In the genomic region with DNA sequence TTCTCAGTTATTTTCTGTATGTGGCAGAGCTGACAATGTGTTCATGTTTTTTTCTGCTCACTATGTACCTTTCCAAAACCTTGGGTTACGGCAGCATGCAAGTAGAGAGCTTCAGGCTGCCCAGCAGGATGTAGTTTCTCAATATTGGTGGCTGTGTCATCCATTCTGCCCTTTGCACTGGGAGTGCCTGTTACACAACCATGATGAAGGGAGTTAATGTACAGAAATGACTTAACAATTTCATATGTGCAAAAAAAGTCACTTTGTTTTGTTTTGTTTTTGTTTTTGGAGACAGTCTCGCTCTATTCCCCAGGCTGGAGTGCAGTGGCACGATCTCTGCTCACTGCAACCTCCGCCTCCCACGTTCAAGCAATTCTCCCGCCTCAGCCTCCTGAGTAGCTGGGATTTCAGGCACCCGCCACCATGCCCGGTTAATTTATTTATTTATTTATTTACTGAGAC, we compare ENCODE assay signal across 1 cellular context.
TF ChIP-seq lines count a peak whose summit lies in the region.

No MANE protein-coding gene starts in this region.

TF ChIP-seq in HepG2, 621 proteins besides CTCF, POLR2A, EP300 and RAD21 (continued from another document and continues in another):
- TF ChIP-seq, protein P1, sequence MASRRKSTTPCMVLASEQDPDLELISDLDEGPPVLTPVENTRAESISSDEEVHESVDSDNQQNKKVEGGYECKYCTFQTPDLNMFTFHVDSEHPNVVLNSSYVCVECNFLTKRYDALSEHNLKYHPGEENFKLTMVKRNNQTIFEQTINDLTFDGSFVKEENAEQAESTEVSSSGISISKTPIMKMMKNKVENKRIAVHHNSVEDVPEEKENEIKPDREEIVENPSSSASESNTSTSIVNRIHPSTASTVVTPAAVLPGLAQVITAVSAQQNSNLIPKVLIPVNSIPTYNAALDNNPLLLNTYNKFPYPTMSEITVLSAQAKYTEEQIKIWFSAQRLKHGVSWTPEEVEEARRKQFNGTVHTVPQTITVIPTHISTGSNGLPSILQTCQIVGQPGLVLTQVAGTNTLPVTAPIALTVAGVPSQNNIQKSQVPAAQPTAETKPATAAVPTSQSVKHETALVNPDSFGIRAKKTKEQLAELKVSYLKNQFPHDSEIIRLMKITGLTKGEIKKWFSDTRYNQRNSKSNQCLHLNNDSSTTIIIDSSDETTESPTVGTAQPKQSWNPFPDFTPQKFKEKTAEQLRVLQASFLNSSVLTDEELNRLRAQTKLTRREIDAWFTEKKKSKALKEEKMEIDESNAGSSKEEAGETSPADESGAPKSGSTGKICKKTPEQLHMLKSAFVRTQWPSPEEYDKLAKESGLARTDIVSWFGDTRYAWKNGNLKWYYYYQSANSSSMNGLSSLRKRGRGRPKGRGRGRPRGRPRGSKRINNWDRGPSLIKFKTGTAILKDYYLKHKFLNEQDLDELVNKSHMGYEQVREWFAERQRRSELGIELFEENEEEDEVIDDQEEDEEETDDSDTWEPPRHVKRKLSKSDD (CRISPR knock-in tag; IDR thresholded peaks at IDR 0.05; ENCODE audit: low read depth) = peak; percentile 83; the same call in 1 of the 2 replicates
- TF ChIP-seq, protein P2, sequence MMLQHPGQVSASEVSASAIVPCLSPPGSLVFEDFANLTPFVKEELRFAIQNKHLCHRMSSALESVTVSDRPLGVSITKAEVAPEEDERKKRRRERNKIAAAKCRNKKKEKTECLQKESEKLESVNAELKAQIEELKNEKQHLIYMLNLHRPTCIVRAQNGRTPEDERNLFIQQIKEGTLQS (CRISPR knock-in tag; IDR thresholded peaks at IDR 0.05) = peak; percentile 89
- TF ChIP-seq, protein P3, sequence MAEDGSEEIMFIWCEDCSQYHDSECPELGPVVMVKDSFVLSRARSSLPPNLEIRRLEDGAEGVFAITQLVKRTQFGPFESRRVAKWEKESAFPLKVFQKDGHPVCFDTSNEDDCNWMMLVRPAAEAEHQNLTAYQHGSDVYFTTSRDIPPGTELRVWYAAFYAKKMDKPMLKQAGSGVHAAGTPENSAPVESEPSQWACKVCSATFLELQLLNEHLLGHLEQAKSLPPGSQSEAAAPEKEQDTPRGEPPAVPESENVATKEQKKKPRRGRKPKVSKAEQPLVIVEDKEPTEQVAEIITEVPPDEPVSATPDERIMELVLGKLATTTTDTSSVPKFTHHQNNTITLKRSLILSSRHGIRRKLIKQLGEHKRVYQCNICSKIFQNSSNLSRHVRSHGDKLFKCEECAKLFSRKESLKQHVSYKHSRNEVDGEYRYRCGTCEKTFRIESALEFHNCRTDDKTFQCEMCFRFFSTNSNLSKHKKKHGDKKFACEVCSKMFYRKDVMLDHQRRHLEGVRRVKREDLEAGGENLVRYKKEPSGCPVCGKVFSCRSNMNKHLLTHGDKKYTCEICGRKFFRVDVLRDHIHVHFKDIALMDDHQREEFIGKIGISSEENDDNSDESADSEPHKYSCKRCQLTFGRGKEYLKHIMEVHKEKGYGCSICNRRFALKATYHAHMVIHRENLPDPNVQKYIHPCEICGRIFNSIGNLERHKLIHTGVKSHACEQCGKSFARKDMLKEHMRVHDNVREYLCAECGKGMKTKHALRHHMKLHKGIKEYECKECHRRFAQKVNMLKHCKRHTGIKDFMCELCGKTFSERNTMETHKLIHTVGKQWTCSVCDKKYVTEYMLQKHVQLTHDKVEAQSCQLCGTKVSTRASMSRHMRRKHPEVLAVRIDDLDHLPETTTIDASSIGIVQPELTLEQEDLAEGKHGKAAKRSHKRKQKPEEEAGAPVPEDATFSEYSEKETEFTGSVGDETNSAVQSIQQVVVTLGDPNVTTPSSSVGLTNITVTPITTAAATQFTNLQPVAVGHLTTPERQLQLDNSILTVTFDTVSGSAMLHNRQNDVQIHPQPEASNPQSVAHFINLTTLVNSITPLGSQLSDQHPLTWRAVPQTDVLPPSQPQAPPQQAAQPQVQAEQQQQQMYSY (CRISPR knock-in tag; IDR thresholded peaks at IDR 0.05) = no peak
- TF ChIP-seq ZC3H13 (CRISPR knock-in tag; IDR thresholded peaks at IDR 0.05) = 0 out of 2 replicates have a peak, but pooled peaks have one; percentile 34
- TF ChIP-seq ZZZ3 (CRISPR knock-in tag; IDR thresholded peaks at IDR 0.05; ENCODE audit: borderline replicate concordance) = no peak
- TF ChIP-seq ZNF317 (CRISPR knock-in tag; IDR thresholded peaks at IDR 0.05) = peak; percentile 63; the same call in 1 of the 2 replicates
- TF ChIP-seq, protein P4, sequence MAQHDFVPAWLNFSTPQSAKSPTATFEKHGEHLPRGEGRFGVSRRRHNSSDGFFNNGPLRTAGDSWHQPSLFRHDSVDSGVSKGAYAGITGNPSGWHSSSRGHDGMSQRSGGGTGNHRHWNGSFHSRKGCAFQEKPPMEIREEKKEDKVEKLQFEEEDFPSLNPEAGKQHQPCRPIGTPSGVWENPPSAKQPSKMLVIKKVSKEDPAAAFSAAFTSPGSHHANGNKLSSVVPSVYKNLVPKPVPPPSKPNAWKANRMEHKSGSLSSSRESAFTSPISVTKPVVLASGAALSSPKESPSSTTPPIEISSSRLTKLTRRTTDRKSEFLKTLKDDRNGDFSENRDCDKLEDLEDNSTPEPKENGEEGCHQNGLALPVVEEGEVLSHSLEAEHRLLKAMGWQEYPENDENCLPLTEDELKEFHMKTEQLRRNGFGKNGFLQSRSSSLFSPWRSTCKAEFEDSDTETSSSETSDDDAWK (CRISPR knock-in tag; IDR thresholded peaks at IDR 0.05) = no peak
- TF ChIP-seq TEAD2 (CRISPR knock-in tag; IDR thresholded peaks at IDR 0.05) = no peak
- TF ChIP-seq, protein P5, sequence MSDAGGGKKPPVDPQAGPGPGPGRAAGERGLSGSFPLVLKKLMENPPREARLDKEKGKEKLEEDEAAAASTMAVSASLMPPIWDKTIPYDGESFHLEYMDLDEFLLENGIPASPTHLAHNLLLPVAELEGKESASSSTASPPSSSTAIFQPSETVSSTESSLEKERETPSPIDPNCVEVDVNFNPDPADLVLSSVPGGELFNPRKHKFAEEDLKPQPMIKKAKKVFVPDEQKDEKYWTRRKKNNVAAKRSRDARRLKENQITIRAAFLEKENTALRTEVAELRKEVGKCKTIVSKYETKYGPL (CRISPR knock-in tag; IDR thresholded peaks at IDR 0.05) = peak; percentile 99
- TF ChIP-seq, protein P6, sequence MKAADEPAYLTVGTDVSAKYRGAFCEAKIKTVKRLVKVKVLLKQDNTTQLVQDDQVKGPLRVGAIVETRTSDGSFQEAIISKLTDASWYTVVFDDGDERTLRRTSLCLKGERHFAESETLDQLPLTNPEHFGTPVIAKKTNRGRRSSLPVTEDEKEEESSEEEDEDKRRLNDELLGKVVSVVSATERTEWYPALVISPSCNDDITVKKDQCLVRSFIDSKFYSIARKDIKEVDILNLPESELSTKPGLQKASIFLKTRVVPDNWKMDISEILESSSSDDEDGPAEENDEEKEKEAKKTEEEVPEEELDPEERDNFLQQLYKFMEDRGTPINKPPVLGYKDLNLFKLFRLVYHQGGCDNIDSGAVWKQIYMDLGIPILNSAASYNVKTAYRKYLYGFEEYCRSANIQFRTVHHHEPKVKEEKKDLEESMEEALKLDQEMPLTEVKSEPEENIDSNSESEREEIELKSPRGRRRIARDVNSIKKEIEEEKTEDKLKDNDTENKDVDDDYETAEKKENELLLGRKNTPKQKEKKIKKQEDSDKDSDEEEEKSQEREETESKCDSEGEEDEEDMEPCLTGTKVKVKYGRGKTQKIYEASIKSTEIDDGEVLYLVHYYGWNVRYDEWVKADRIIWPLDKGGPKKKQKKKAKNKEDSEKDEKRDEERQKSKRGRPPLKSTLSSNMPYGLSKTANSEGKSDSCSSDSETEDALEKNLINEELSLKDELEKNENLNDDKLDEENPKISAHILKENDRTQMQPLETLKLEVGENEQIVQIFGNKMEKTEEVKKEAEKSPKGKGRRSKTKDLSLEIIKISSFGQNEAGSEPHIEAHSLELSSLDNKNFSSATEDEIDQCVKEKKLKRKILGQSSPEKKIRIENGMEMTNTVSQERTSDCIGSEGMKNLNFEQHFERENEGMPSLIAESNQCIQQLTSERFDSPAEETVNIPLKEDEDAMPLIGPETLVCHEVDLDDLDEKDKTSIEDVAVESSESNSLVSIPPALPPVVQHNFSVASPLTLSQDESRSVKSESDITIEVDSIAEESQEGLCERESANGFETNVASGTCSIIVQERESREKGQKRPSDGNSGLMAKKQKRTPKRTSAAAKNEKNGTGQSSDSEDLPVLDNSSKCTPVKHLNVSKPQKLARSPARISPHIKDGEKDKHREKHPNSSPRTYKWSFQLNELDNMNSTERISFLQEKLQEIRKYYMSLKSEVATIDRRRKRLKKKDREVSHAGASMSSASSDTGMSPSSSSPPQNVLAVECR (CRISPR knock-in tag; IDR thresholded peaks at IDR 0.05; ENCODE audit: borderline replicate concordance) = peak; percentile 31; the same call in 1 of the 2 replicates
- TF ChIP-seq MIXL1 (CRISPR knock-in tag; IDR thresholded peaks at IDR 0.05) = peak; percentile 85; the same call in 1 of the 2 replicates
- no peak for TF ChIP-seq ZSCAN20 (CRISPR knock-in tag; IDR thresholded peaks at IDR 0.05; ENCODE audit: borderline replicate concordance)
- no peak for TF ChIP-seq ZSCAN30 (CRISPR knock-in tag; IDR thresholded peaks at IDR 0.05)
- TF ChIP-seq KLF16 (CRISPR knock-in tag; IDR thresholded peaks at IDR 0.05) = peak in 1 of 2 experiments; percentile 72; a peak in 2 of 4 replicates
- TF ChIP-seq ZNF260 (CRISPR knock-in tag; IDR thresholded peaks at IDR 0.05; ENCODE audit: borderline replicate concordance, low read depth) = no peak
- TF ChIP-seq, protein P7, sequence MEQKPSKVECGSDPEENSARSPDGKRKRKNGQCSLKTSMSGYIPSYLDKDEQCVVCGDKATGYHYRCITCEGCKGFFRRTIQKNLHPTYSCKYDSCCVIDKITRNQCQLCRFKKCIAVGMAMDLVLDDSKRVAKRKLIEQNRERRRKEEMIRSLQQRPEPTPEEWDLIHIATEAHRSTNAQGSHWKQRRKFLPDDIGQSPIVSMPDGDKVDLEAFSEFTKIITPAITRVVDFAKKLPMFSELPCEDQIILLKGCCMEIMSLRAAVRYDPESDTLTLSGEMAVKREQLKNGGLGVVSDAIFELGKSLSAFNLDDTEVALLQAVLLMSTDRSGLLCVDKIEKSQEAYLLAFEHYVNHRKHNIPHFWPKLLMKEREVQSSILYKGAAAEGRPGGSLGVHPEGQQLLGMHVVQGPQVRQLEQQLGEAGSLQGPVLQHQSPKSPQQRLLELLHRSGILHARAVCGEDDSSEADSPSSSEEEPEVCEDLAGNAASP (CRISPR knock-in tag; IDR thresholded peaks at IDR 0.05; ENCODE audit: borderline replicate concordance) = peak; percentile 65; the same call in 1 of the 2 replicates
- TF ChIP-seq, protein P8, sequence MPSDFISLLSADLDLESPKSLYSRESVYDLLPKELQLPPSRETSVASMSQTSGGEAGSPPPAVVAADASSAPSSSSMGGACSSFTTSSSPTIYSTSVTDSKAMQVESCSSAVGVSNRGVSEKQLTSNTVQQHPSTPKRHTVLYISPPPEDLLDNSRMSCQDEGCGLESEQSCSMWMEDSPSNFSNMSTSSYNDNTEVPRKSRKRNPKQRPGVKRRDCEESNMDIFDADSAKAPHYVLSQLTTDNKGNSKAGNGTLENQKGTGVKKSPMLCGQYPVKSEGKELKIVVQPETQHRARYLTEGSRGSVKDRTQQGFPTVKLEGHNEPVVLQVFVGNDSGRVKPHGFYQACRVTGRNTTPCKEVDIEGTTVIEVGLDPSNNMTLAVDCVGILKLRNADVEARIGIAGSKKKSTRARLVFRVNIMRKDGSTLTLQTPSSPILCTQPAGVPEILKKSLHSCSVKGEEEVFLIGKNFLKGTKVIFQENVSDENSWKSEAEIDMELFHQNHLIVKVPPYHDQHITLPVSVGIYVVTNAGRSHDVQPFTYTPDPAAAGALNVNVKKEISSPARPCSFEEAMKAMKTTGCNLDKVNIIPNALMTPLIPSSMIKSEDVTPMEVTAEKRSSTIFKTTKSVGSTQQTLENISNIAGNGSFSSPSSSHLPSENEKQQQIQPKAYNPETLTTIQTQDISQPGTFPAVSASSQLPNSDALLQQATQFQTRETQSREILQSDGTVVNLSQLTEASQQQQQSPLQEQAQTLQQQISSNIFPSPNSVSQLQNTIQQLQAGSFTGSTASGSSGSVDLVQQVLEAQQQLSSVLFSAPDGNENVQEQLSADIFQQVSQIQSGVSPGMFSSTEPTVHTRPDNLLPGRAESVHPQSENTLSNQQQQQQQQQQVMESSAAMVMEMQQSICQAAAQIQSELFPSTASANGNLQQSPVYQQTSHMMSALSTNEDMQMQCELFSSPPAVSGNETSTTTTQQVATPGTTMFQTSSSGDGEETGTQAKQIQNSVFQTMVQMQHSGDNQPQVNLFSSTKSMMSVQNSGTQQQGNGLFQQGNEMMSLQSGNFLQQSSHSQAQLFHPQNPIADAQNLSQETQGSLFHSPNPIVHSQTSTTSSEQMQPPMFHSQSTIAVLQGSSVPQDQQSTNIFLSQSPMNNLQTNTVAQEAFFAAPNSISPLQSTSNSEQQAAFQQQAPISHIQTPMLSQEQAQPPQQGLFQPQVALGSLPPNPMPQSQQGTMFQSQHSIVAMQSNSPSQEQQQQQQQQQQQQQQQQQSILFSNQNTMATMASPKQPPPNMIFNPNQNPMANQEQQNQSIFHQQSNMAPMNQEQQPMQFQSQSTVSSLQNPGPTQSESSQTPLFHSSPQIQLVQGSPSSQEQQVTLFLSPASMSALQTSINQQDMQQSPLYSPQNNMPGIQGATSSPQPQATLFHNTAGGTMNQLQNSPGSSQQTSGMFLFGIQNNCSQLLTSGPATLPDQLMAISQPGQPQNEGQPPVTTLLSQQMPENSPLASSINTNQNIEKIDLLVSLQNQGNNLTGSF (CRISPR knock-in tag; IDR thresholded peaks at IDR 0.05) = no peak
- TF ChIP-seq ZNF292 (CRISPR knock-in tag; IDR thresholded peaks at IDR 0.05; ENCODE audit: borderline replicate concordance, low read depth) = peak; percentile 90
- TF ChIP-seq, protein P9, sequence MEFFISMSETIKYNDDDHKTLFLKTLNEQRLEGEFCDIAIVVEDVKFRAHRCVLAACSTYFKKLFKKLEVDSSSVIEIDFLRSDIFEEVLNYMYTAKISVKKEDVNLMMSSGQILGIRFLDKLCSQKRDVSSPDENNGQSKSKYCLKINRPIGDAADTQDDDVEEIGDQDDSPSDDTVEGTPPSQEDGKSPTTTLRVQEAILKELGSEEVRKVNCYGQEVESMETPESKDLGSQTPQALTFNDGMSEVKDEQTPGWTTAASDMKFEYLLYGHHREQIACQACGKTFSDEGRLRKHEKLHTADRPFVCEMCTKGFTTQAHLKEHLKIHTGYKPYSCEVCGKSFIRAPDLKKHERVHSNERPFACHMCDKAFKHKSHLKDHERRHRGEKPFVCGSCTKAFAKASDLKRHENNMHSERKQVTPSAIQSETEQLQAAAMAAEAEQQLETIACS (CRISPR knock-in tag; IDR thresholded peaks at IDR 0.05) = no peak
- TF ChIP-seq FOXK1 (CRISPR knock-in tag; IDR thresholded peaks at IDR 0.05; ENCODE audit: borderline replicate concordance, low read depth) = peak; percentile 80; the same call in 1 of the 2 replicates
- TF ChIP-seq KLF6 (CRISPR knock-in tag; IDR thresholded peaks at IDR 0.05) = 0 out of 2 replicates have a peak, but pooled peaks have one; percentile 46
- no peak for TF ChIP-seq FOXP1 (IDR thresholded peaks at IDR 0.05)
- TF ChIP-seq FOXP1 (CRISPR knock-in tag; IDR thresholded peaks at IDR 0.05) = peak; percentile 77
- TF ChIP-seq ZNF10 (CRISPR knock-in tag; IDR thresholded peaks at IDR 0.05; ENCODE audit: borderline replicate concordance, low read depth) = no peak
- TF ChIP-seq TCF7 (IDR thresholded peaks at IDR 0.05; ENCODE audit: low read depth) = no peak
- TF ChIP-seq, protein P10, sequence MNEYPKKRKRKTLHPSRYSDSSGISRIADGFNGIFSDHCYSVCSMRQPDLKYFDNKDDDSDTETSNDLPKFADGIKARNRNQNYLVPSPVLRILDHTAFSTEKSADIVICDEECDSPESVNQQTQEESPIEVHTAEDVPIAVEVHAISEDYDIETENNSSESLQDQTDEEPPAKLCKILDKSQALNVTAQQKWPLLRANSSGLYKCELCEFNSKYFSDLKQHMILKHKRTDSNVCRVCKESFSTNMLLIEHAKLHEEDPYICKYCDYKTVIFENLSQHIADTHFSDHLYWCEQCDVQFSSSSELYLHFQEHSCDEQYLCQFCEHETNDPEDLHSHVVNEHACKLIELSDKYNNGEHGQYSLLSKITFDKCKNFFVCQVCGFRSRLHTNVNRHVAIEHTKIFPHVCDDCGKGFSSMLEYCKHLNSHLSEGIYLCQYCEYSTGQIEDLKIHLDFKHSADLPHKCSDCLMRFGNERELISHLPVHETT (CRISPR knock-in tag; conservative IDR thresholded peaks at IDR 0.05) = no peak
- TF ChIP-seq NFE2 (CRISPR knock-in tag; IDR thresholded peaks at IDR 0.05) = peak; percentile 63; the same call in 1 of the 2 replicates
- no peak for TF ChIP-seq TBP (CRISPR knock-in tag; IDR thresholded peaks at IDR 0.05)
- TF ChIP-seq EED (CRISPR knock-in tag; IDR thresholded peaks at IDR 0.05) = no peak
